Comparison of ENCODE assay signal across 27 cellular contexts in genomic region chr4:174225247-174226054, GRCh38.
"Had no signal": no experiment of that assay in that cellular context is flagged by ENCODE, and none has a peak within 500 bp of the region (broad histone marks: within the 10 kb centered on the region; RNA-seq: fewer than 3 reads in every experiment).

No MANE protein-coding gene starts in this region.

- H3K27ac Mint-ChIP-seq: activated naive CD8-positive, alpha-beta T cell; activated T-cell treated with anti-CD3 and anti-CD28 coated beads, Interleukin-2, amount 50 U/mL, for 24 hours; activated T-helper 17 cell treated with anti-CD3 and anti-CD28 coated beads, Interleukin-2, amount 50 U/mL, for 72 hours; effector memory CD8-positive, alpha-beta T cell; nephron; stimulated activated effector memory CD8-positive, alpha-beta T cell treated with anti-CD3 and anti-CD28 coated beads, Interleukin-12 subunit alpha, Interleukin-12 subunit beta, amount 100 ng/mL, for 72 hours had no signal

- H3K4me3 ChIP-seq: breast epithelium, colonic mucosa, dorsolateral prefrontal cortex, hepatocyte, ovary, prostate gland, skin epidermis, suprapubic skin, tibial nerve, vagina had no signal

- H3K4me1 Mint-ChIP-seq: activated T-helper 17 cell treated with anti-CD3 and anti-CD28 coated beads, Interleukin-2, amount 50 U/mL, for 72 hours; central memory CD8-positive, alpha-beta T cell; nephron; stimulated activated effector memory CD8-positive, alpha-beta T cell treated with anti-CD3 and anti-CD28 coated beads, Interleukin-12 subunit alpha, Interleukin-12 subunit beta, amount 100 ng/mL, for 72 hours; stimulated activated naive CD8-positive, alpha-beta T cell treated with anti-CD3 and anti-CD28 coated beads, Interleukin-15, amount 100 ng/mL, for 72 hours had no signal

- DNase-seq: activated CD4-positive, alpha-beta T cell treated with anti-CD3 and anti-CD28 coated beads for 1 hour; activated CD4-positive, alpha-beta T cell treated with anti-CD3 and anti-CD28 coated beads, Interleukin-2, amount 50 U/mL, for 1 hour; activated T-cell treated with anti-CD3 and anti-CD28 coated beads, Interleukin-2, amount 50 U/mL, for 24 hours; colonic mucosa; dorsolateral prefrontal cortex; effector memory CD8-positive, alpha-beta T cell; foreskin melanocyte; left ventricle myocardium superior; mammary epithelial cell; ovary; right cardiac atrium; stimulated activated CD4-positive, alpha-beta T cell treated with anti-CD3 and anti-CD28 coated beads, Interleukin-2, amount 100 ng/mL, for 24 hours; stimulated activated naive CD8-positive, alpha-beta T cell treated with anti-CD3 and anti-CD28 coated beads, Interleukin-15, amount 100 ng/mL, for 72 hours had no signal

- H3K9me3 ChIP-seq: breast epithelium, colonic mucosa, neutrophil, ovary, prostate gland, suprapubic skin, tibial nerve, vagina had no signal

- ATAC-seq: activated T-helper 17 cell treated with anti-CD3 and anti-CD28 coated beads, Interleukin-2, amount 50 U/mL, for 72 hours; effector memory CD8-positive, alpha-beta T cell; esophagus mucosa; left ventricle myocardium superior; right cardiac atrium; stimulated activated effector memory CD8-positive, alpha-beta T cell treated with anti-CD3 and anti-CD28 coated beads, Interleukin-12 subunit alpha, Interleukin-12 subunit beta, amount 100 ng/mL, for 72 hours; stimulated activated naive CD8-positive, alpha-beta T cell treated with anti-CD3 and anti-CD28 coated beads, Interleukin-15, amount 100 ng/mL, for 72 hours had no signal

- H3K4me1 ChIP-seq: breast epithelium, colonic mucosa, prostate gland, suprapubic skin, tibial nerve, vagina had no signal

- H3K36me3 Mint-ChIP-seq: activated naive CD8-positive, alpha-beta T cell; stimulated activated effector memory CD8-positive, alpha-beta T cell treated with anti-CD3 and anti-CD28 coated beads, Interleukin-12 subunit alpha, Interleukin-12 subunit beta, amount 100 ng/mL, for 72 hours had no signal

- H3K27ac ChIP-seq: breast epithelium, colonic mucosa, dorsolateral prefrontal cortex, hepatocyte, neutrophil, ovary, prostate gland, skin epidermis, suprapubic skin, tibial nerve, vagina had no signal

- H3K36me3 ChIP-seq: breast epithelium, neutrophil, ovary, prostate gland, suprapubic skin, tibial nerve, vagina had no signal

- H3K4me2 ChIP-seq: hepatocyte had no signal

- H3K9me3 Mint-ChIP-seq: activated T-cell treated with anti-CD3 and anti-CD28 coated beads, Interleukin-2, amount 50 U/mL, for 24 hours; activated T-helper 17 cell treated with anti-CD3 and anti-CD28 coated beads, Interleukin-2, amount 50 U/mL, for 72 hours; central memory CD8-positive, alpha-beta T cell; effector memory CD8-positive, alpha-beta T cell; nephron; stimulated activated effector memory CD8-positive, alpha-beta T cell treated with anti-CD3 and anti-CD28 coated beads, Interleukin-12 subunit alpha, Interleukin-12 subunit beta, amount 100 ng/mL, for 72 hours; stimulated activated naive CD8-positive, alpha-beta T cell treated with anti-CD3 and anti-CD28 coated beads, Interleukin-15, amount 100 ng/mL, for 72 hours had no signal

- H2AFZ ChIP-seq: hepatocyte had no signal

- H3K27me3 ChIP-seq: colonic mucosa, ovary, vagina had no signal

- H3K4me3 Mint-ChIP-seq: activated naive CD8-positive, alpha-beta T cell; activated T-cell treated with anti-CD3 and anti-CD28 coated beads, Interleukin-2, amount 50 U/mL, for 24 hours; activated T-helper 17 cell treated with anti-CD3 and anti-CD28 coated beads, Interleukin-2, amount 50 U/mL, for 72 hours; central memory CD8-positive, alpha-beta T cell; effector memory CD8-positive, alpha-beta T cell; nephron; stimulated activated effector memory CD8-positive, alpha-beta T cell treated with anti-CD3 and anti-CD28 coated beads, Interleukin-12 subunit alpha, Interleukin-12 subunit beta, amount 100 ng/mL, for 72 hours; stimulated activated naive CD8-positive, alpha-beta T cell treated with anti-CD3 and anti-CD28 coated beads, Interleukin-15, amount 100 ng/mL, for 72 hours had no signal
